Comparison of ENCODE assay signal across 8 cellular contexts in the genomic region with DNA sequence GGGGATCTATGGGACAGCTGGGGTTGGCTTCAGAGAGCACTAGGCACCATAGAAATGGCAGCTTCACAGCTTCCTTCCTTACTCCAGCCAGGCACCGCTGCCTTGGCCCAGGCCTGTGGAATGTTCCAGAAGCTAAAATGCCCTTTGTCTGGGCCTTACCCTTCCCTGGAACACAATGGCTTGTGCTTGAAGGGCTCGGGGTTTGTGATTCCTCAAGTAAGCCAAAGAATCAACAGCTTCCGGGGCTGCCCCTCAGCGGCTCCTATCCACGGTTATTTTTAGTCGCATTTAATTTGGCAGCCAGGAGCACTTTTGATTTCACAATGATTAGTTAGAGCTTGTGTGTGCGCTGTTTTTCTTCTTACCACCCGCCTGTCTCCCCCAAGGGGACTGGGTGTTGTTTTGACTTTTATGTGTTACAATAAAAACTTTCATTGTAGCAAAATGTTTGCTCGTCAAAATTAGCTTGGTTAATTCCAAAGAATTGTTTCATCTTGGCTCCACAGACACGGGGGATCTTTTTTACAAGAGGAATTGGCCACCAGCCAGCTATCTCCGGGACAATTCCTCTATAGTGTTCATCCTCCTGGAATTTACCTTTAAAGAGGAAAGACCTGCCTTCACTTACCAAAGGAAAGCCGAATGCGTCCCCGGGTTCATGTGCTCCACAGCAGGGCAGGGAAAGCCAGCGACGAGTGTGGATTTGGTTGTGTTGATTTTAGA.
DNase-seq lines count a peak whose midpoint lies in the region; ATAC-seq and TF ChIP-seq lines count a peak whose summit lies in the region.

No MANE protein-coding gene starts in this region.

- TF ChIP-seq CTCF in endodermal cell (conservative IDR thresholded peaks at IDR 0.05), result no peak
- TF ChIP-seq CTCF in omental fat pad (IDR thresholded peaks at IDR 0.05), result no peak

- peaks cover 17% of the 10 kb centered on the region for H3K4me1 ChIP-seq in CD8-positive, alpha-beta memory T cell (ENCODE audit: insufficient read depth, low read length)
- H3K4me1 ChIP-seq in endodermal cell (ENCODE audit: control insufficient read depth, insufficient read depth, low read length), result no peaks in the 10 kb centered on the region

- no peaks in the 10 kb centered on the region for H3K36me3 ChIP-seq in CD8-positive, alpha-beta memory T cell (ENCODE audit: insufficient read depth, low read length)
- H3K36me3 ChIP-seq in endodermal cell (ENCODE audit: control insufficient read depth, insufficient read depth, low read length), result no peaks in the 10 kb centered on the region

- no peaks in the 10 kb centered on the region for H3K36me3 Mint-ChIP-seq in CD8-positive, alpha-beta memory T cell
- H3K36me3 Mint-ChIP-seq in endodermal cell (ENCODE audit: low read depth), result no peaks in the 10 kb centered on the region

- H3K27ac Mint-ChIP-seq in CD8-positive, alpha-beta memory T cell, result peak overlapping the region in 7 of 8 donors; percentile 32 to 95 (median 51)
- no peak overlapping the region for H3K27ac Mint-ChIP-seq in endodermal cell

- peak; percentile 43 for ATAC-seq in omental fat pad (ENCODE audit: low FRiP score)
- no peak for ATAC-seq in GM19467 (IDR thresholded peaks at IDR 0.05; ENCODE audit: unreplicated experiment)
- no peak for ATAC-seq in HG03135 (IDR thresholded peaks at IDR 0.05; ENCODE audit: unreplicated experiment)

- peaks cover 16 to 27% (median 20%) of the 10 kb centered on the region in 3 donors for H3K4me1 Mint-ChIP-seq in CD8-positive, alpha-beta memory T cell
- H3K4me1 Mint-ChIP-seq in endodermal cell, result no peaks in the 10 kb centered on the region

- H3K9ac ChIP-seq in endodermal cell (ENCODE audit: extremely low read depth, low read length, poor library complexity, severe bottlenecking), result no peak overlapping the region

- peak overlapping the region in 2 of 7 donors; percentile 73 to 74 for H3K4me3 Mint-ChIP-seq in CD8-positive, alpha-beta memory T cell
- no peak overlapping the region for H3K4me3 Mint-ChIP-seq in endodermal cell

- H3K9me3 ChIP-seq in CD8-positive, alpha-beta memory T cell (ENCODE audit: low read length), result no peaks in the 10 kb centered on the region
- peaks cover 16% of the 10 kb centered on the region for H3K9me3 ChIP-seq in endodermal cell (ENCODE audit: control insufficient read depth, low read length)

- DNase-seq in CD8-positive, alpha-beta memory T cell, result peak in 1 of 5 donors; percentile 43
- peak; percentile 41 for DNase-seq in NCI-H1436 (lab: John Stamatoyannopoulos, UW)
- DNase-seq in endodermal cell, result peak; percentile 33
- DNase-seq in omental fat pad (ENCODE audit: low spot score), result no peak
- no peak for DNase-seq in AML-193 (lab: John Stamatoyannopoulos, UW)
- no peak for DNase-seq in NCI-H1417 treated with DMSO at 0.1 percent for 48 hours (lab: John Stamatoyannopoulos, UW)

- POLR2A ChIA-PET in CD8-positive, alpha-beta memory T cell (lab: Charles Lee), result interaction anchor here (1.0 to 1.4 kb wide), 3 partner anchors 74 to 310 kb away, joined by 3 to 20 read pairs (median 14); partner anchors contain the start of gene TLE3

- H3K27me3 Mint-ChIP-seq in CD8-positive, alpha-beta memory T cell, result peaks cover 0 to 8% of the 10 kb centered on the region in 2 donors
- peaks cover 10% of the 10 kb centered on the region for H3K27me3 Mint-ChIP-seq in endodermal cell (ENCODE audit: insufficient read depth)

- 83 to 86% methylated on average over 11 to 16 of the region's 16 CpGs for WGBS in endodermal cell (ENCODE audit: insufficient coverage in 1 of 2, insufficient read length in 1 of 2), 2 experiments

- no peaks in the 10 kb centered on the region for H3K9me3 Mint-ChIP-seq in CD8-positive, alpha-beta memory T cell
- H3K9me3 Mint-ChIP-seq in endodermal cell, result peaks cover 19% of the 10 kb centered on the region

- CTCF ChIA-PET in CD8-positive, alpha-beta memory T cell (lab: Charles Lee), result interaction anchor here (1.0 to 1.7 kb wide), 5 partner anchors 15 to 448 kb away, joined by 3 to 6 read pairs (median 4); partner anchors contain the start of gene TLE3

- H3K27ac ChIP-seq in CD8-positive, alpha-beta memory T cell (ENCODE audit: low read depth, low read length), result no peak overlapping the region
- H3K27ac ChIP-seq in endodermal cell (ENCODE audit: low read depth, low read length), result no peak overlapping the region

- no peak overlapping the region for H3K4me3 ChIP-seq in CD8-positive, alpha-beta memory T cell (ENCODE audit: low read length)
- no peak overlapping the region for H3K4me3 ChIP-seq in endodermal cell (ENCODE audit: low read length)

- H3K27me3 ChIP-seq in CD8-positive, alpha-beta memory T cell (ENCODE audit: insufficient read depth, low read length, poor library complexity, severe bottlenecking), result no peaks in the 10 kb centered on the region
- no peaks in the 10 kb centered on the region for H3K27me3 ChIP-seq in endodermal cell (ENCODE audit: control insufficient read depth, insufficient read depth, low read length, poor library complexity, severe bottlenecking)

Comparison
In these comparisons a context has a peak if more than half of its experiments do, and no peak if none do; other contexts are left out.
1. DNase-seq: peak in NCI-H1436 (single experiment) and endodermal cell (single experiment); none in omental fat pad (single experiment), AML-193 (0 of 2) and NCI-H1417 treated with DMSO at 0.1 percent for 48 hours (single experiment).